Comparison of ENCODE assay signal across 22 cellular contexts in the genomic region with DNA sequence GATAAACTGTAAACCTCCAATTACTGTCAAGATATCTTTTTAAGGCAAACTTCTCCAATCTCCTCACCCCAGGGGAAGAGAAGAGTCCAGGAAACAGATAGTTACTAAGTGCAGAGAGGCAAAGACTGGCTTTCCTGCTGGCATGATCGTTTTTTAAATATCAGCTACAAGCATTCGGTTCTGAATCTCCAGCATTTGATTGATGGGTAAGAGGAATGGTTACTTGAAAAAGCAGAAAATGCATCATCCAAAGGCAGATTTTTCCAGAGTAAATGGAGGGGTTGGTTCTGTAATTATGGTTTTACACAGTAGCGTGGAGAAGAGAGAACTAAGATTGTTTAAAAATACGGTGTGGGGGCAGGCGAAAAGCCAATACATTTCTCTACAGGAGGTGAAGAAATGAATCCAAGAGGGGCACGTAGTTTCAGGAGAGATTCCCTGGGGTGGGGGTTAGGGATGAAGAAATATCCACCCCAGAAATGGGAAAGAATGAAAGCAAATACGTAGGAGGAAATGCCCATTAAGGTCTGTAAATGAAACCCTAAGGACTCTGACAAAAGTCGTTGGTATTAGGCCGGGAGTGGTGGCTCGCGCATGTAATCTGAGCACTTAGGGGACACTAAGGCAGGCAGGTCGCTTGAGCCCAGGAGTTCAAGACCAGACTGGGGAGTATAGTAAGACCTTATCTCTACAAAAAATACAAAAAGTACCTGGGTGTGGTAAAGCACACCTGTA.
"Had no signal": no experiment of that assay in that cellular context is flagged by ENCODE, and none has a peak within 500 bp of the region (broad histone marks: within the 10 kb centered on the region; RNA-seq: fewer than 3 reads in every experiment).

No MANE protein-coding gene starts in this region.

- DNase-seq: activated CD4-positive, alpha-beta T cell treated with anti-CD3 and anti-CD28 coated beads for 4 hours; activated CD4-positive, alpha-beta T cell treated with anti-CD3 and anti-CD28 coated beads, Interleukin-2, amount 50 U/mL, for 48 hours; activated CD4-positive, CD25-positive, alpha-beta regulatory T cell; activated gamma-delta T cell; activated naive CD4-positive, alpha-beta T cell treated with anti-CD3 and anti-CD28 coated beads, Interleukin-2, amount 50 U/mL, for 16 hours; activated naive CD8-positive, alpha-beta T cell treated with anti-CD3 and anti-CD28 coated beads, Interleukin-2, amount 50 U/mL, for 24 hours; dermis blood vessel endothelial cell; effector CD8-positive, alpha-beta T cell; foreskin keratinocyte; kidney; natural killer cell; right lobe of liver; stimulated activated CD4-positive, alpha-beta T cell treated with anti-CD3 and anti-CD28 coated beads, Interleukin-15, amount 100 ng/mL, for 24 hours; stomach; T1000; transverse colon had no signal

- H3K27ac ChIP-seq: foreskin keratinocyte, parathyroid adenoma, right lobe of liver, stomach, suprapubic skin, transverse colon had no signal

- FAIRE-seq: kidney had no signal

- H3K4me2 ChIP-seq: smooth muscle cell had no signal

- H3K4me1 ChIP-seq: foreskin keratinocyte, parathyroid adenoma, right lobe of liver, stomach, suprapubic skin, transverse colon had no signal

- H3K9me3 ChIP-seq: right lobe of liver, suprapubic skin, transverse colon had no signal

- ATAC-seq: activated naive CD8-positive, alpha-beta T cell treated with anti-CD3 and anti-CD28 coated beads, Interleukin-2, amount 50 U/mL, for 24 hours; foreskin keratinocyte; left lobe of liver; natural killer cell; right lobe of liver; stimulated activated memory B cell treated with anti-CD40 and anti-IgM and Interleukin-4, amounts not matched to agents 10 μg/mL and 1 μg/mL and 100 μg/mL, for 72 hours had no signal

- H3K79me2 ChIP-seq: parathyroid adenoma had no signal

- H2AFZ ChIP-seq: parathyroid adenoma had no signal

- H3K9ac ChIP-seq: parathyroid adenoma had no signal

- H3K27me3 ChIP-seq: foreskin keratinocyte, right lobe of liver, stomach, suprapubic skin, transverse colon had no signal

- H3K4me3 ChIP-seq: lung, right lobe of liver, smooth muscle cell, stomach, suprapubic skin, transverse colon had no signal

- H3K36me3 ChIP-seq: right lobe of liver, stomach, suprapubic skin, transverse colon had no signal
